ENCODE assay signal across 10 cellular contexts in the genomic region with DNA sequence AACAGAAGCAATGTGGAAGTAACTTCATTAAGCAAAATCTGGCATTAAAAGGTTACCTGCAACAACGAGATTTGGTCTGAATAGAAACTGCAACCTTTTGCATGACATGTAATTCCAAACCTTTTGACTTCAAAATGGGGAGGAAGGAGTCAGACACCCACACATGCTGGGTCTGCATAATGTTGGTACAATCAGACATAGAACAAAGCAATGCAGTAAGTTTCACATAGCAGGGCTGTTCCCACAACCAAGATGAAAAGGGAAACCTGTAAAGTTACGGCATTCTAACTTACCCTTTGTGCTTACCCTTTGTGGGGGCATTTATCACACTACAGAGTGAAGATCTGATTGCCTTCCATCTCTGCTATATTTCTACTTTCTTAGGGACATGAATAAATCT. TPM values are rescaled to one million over a fixed set of nuclear protein-coding genes. Genes with fewer than 3 reads are reported as not detected.
"Had no signal": no experiment of that assay in that cellular context is flagged by ENCODE, and none has a peak within 500 bp of the region (broad histone marks: within the 10 kb centered on the region; RNA-seq: fewer than 3 reads in every experiment).

No MANE protein-coding gene starts in this region.

- H3K27ac ChIP-seq: GM23248, HL-60 had no signal

- ATAC-seq: HCT116, K562 had no signal

- DNase-seq: GM23248, GOT3, H9, HFFc6, IMR-90, KG1 had no signal

- H2AFZ ChIP-seq: GM23248 had no signal

- FAIRE-seq: H54, K562 had no signal

- H3K4me3 ChIP-seq: GM23248, K562 had no signal

- H3K9ac ChIP-seq: GM23248 had no signal

RNA-seq across cellular contexts. Expression of a gene that starts 10.1 kb away (rescaled TPM):
- total RNA-seq: GM23248, H9, HFFc6, IMR-90, K562 had no signal
- polyA plus RNA-seq: GM23248, IMR-90 had no signal
